ENCODE assay signal across 5 cellular contexts in the genomic region with DNA sequence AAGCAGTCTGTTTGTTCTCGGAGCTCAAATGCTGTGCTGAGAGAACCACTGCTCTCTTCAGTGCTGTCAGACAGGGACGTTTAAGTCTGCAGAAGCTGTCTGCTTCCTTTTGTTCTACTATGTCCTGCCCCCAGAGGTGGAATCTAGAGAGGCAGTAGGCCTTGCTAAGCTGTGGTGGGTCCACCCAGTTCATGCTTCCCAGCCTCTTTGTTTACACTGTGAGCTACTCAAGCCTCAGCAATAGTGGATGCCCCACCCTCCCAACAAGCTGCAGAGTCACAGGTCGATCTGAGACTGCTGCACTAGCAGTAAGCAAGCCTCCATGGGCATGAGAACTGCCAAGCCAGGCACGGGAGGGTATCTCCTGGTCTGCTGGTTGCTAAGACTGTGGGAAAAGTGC.
DNase-seq lines count a peak whose midpoint lies in the region; TF ChIP-seq lines count a peak whose summit lies in the region.
"Not testable (repeated sequence)": the region's sequence is repeated elsewhere in the genome, so short reads cannot be mapped to it uniquely, and the experiment has no call there.

No MANE protein-coding gene starts in this region.

- not testable (repeated sequence) for H2BK5ac ChIP-seq in trophoblast cell (ENCODE audit: low read depth, low read length, poor library complexity)

- H4K20me1 ChIP-seq in PC-9 (ENCODE audit: insufficient read depth) = not testable (repeated sequence)

- intact Hi-C loops in PC-9 (cut with micrococcal nuclease; ENCODE audit: unreplicated experiment) = not testable (repeated sequence)

- not testable (repeated sequence) for H4K91ac ChIP-seq in trophoblast cell (ENCODE audit: low read depth, low read length)

- H3F3A ChIP-seq in PC-9 (ENCODE audit: insufficient read depth, low read depth) = not testable (repeated sequence)

- not testable (repeated sequence) for BruUV-seq in PC-9 (replicated peaks; lab: Mats Ljungman, UMichigan)

- DNase-seq in DMS53 (lab: John Stamatoyannopoulos, UW) = peak; percentile 12
- peak; percentile 28 for DNase-seq in HT-29 (ENCODE audit: low spot score)
- peak in 1 of 2 experiments; percentile 42 for DNase-seq in PC-9
- not testable (repeated sequence) for DNase-seq in trophoblast cell

- CTCF ChIA-PET in PC-9 (lab: Charles Lee) = not testable (repeated sequence)

- POLR2A ChIA-PET in PC-9 (lab: Charles Lee; ENCODE audit: unreplicated experiment) = not testable (repeated sequence)

- peak overlapping the region; percentile 22; the same call in 1 of the 2 replicates for H3K4me2 ChIP-seq in PC-9
- not testable (repeated sequence) for H3K4me2 ChIP-seq in trophoblast cell (ENCODE audit: low read length)

- not testable (repeated sequence) for H4K12ac ChIP-seq in trophoblast cell (ENCODE audit: low read depth, low read length)

- TF ChIP-seq RAD21 in liver (IDR thresholded peaks at IDR 0.05) = not testable (repeated sequence)

- H2AFZ ChIP-seq in PC-9 = peak overlapping the region; percentile 37; the same call in 1 of the 2 replicates
- not testable (repeated sequence) for H2AFZ ChIP-seq in trophoblast cell (ENCODE audit: insufficient read depth, low read length, poor library complexity)

- not testable (repeated sequence) for H2AK5ac ChIP-seq in trophoblast cell (ENCODE audit: low read length)

- H3K27ac ChIP-seq in PC-9; liver (ENCODE audit: low read depth in 1 of 2, low read length in 2 of 2); trophoblast cell (ENCODE audit: low read depth, low read length): not testable (repeated sequence)

- WGBS in liver = 66% methylated on average over 4 of the region's 4 CpGs
- no CpG with 5 or more reads among the region's 4 CpGs for WGBS in trophoblast cell (ENCODE audit: extremely low coverage, insufficient coverage, insufficient read length)

- H3K36me3 ChIP-seq in PC-9 (ENCODE audit: low read depth); trophoblast cell (ENCODE audit: control insufficient read depth in 1 of 2, insufficient read depth in 2 of 2, low read length in 2 of 2): not testable (repeated sequence)
- peaks cover 0 to 34% (median 30%) of the 10 kb centered on the region in 4 donors for H3K36me3 ChIP-seq in liver (ENCODE audit: control insufficient read depth in 4 of 4, insufficient read depth in 3 of 4, low read depth in 1 of 4, low read length in 3 of 4)

- not testable (repeated sequence) for H2BK120ac ChIP-seq in trophoblast cell (ENCODE audit: insufficient read depth, low read length, poor library complexity)

- H3K4ac ChIP-seq in trophoblast cell (ENCODE audit: low read depth, low read length) = not testable (repeated sequence)

- H3K4me3 ChIP-seq in PC-9 = not testable (repeated sequence)
- H3K4me3 ChIP-seq in liver (ENCODE audit: low read depth in 1 of 3, low read length in 3 of 3) = peak overlapping the region in 2 of 3 donors; percentile 5 to 33
- H3K4me3 ChIP-seq in trophoblast cell (ENCODE audit: low read depth, low read length) = peak overlapping the region; percentile 46

- H3K79me2 ChIP-seq in PC-9 (ENCODE audit: low read depth); trophoblast cell (ENCODE audit: control insufficient read depth, insufficient read depth, low read length, poor library complexity): not testable (repeated sequence)

- H3K79me1 ChIP-seq in trophoblast cell (ENCODE audit: low read length) = not testable (repeated sequence)

- not testable (repeated sequence) for H3K27me3 ChIP-seq in PC-9 (ENCODE audit: insufficient read depth, low read depth); liver (ENCODE audit: control insufficient read depth in 4 of 4, insufficient read depth in 4 of 4, low read length in 3 of 4); trophoblast cell (ENCODE audit: insufficient read depth, low read length)

- not testable (repeated sequence) for H3K14ac ChIP-seq in trophoblast cell (ENCODE audit: low read length)

- H3K9me3 ChIP-seq in PC-9 (ENCODE audit: insufficient read depth, low read depth) (peaks cover 13% of the 10 kb centered on the region), liver (ENCODE audit: control insufficient read depth in 4 of 4, low read length in 3 of 4) (peaks cover 5 to 20% (median 12%) of the 10 kb centered on the region in 4 donors)
- H3K9me3 ChIP-seq in trophoblast cell (ENCODE audit: insufficient read depth, low read depth, low read length) = not testable (repeated sequence)

- not testable (repeated sequence) for H2BK12ac ChIP-seq in trophoblast cell (ENCODE audit: low read length)

- H3K23ac ChIP-seq in trophoblast cell (ENCODE audit: low read length) = not testable (repeated sequence)

- not testable (repeated sequence) for H3K9me2 ChIP-seq in PC-9 (ENCODE audit: insufficient read depth)

- not testable (repeated sequence) for TF ChIP-seq CTCF in PC-9 (conservative IDR thresholded peaks at IDR 0.05); liver (IDR thresholded peaks at IDR 0.05; ENCODE audit: low read depth, low read length, missing input control)

- not testable (repeated sequence) for H3K4me1 ChIP-seq in PC-9 (replicated peaks; ENCODE audit: insufficient read depth); liver (ENCODE audit: control insufficient read depth in 4 of 4, insufficient read depth in 4 of 4, low read length in 3 of 4); trophoblast cell (ENCODE audit: control insufficient read depth in 1 of 2, insufficient read depth in 2 of 2, low read length in 2 of 2)

- H3K18ac ChIP-seq in trophoblast cell (ENCODE audit: low read length) = not testable (repeated sequence)

- H4K8ac ChIP-seq in trophoblast cell (ENCODE audit: low read depth, low read length) = not testable (repeated sequence)

- H3K9ac ChIP-seq in liver (ENCODE audit: low read depth in 1 of 2, low read length in 2 of 2); trophoblast cell (ENCODE audit: low read length): not testable (repeated sequence)
